22 cellular contexts compared by ENCODE assay signal in genomic region chr15:65392368-65392767, GRCh38. TPM values are rescaled to one million over a fixed set of nuclear protein-coding genes. Genes with fewer than 3 reads are reported as not detected.
DNase-seq lines count a peak whose midpoint lies in the region; ATAC-seq, FAIRE-seq and TF ChIP-seq lines count a peak whose summit lies in the region.
"Had no signal": no experiment of that assay in that cellular context is flagged by ENCODE, and none has a peak within 500 bp of the region (broad histone marks: within the 10 kb centered on the region; RNA-seq: fewer than 3 reads in every experiment).

No MANE protein-coding gene starts in this region.

- intact Hi-C loops in heart left ventricle (cut with DNase I), result loop anchor here in 1 of 10 donors (10.0 kb wide), 1 partner anchor 188 kb away; no protein-coding TSS in a partner anchor
- intact Hi-C loops in left ventricle myocardium superior (cut with micrococcal nuclease), result no loop called here

- ATAC-seq in heart left ventricle (peak; percentile 60 to 66 (median 63)), left ventricle myocardium superior (peak; percentile 77)
- ATAC-seq: GM23338, HCT116 had no signal

- peaks cover 0 to 24% (median 0%) of the 10 kb centered on the region in 12 donors for H3K4me1 ChIP-seq in heart left ventricle
- H3K4me1 ChIP-seq: BE2C had no signal

- no peaks in the 10 kb centered on the region for H3K36me3 ChIP-seq in bronchial epithelial cell (ENCODE audit: control insufficient read depth, insufficient read depth, low read length)
- H3K36me3 ChIP-seq in heart left ventricle, result no peaks in the 10 kb centered on the region
- H3K36me3 ChIP-seq: BE2C had no signal

- no peak overlapping the region for H3K4me3 ChIP-seq in bronchial epithelial cell (ENCODE audit: low read depth, low read length)
- H3K4me3 ChIP-seq in heart left ventricle, result no peak overlapping the region
- H3K4me3 ChIP-seq: GM23338 had no signal

- TF ChIP-seq CTCF in bronchial epithelial cell (IDR thresholded peaks at IDR 0.05; ENCODE audit: insufficient read depth, low read length, severe bottlenecking) (no peak), heart left ventricle (IDR thresholded peaks at IDR 0.05) (no peak)

- TF ChIP-seq POLR2A in heart left ventricle (IDR thresholded peaks at IDR 0.05), result no peak

- DNase-seq in bronchial epithelial cell (ENCODE audit: low read depth), result no peak
- DNase-seq in heart left ventricle, result peak in 1 of 5 donors; percentile 27
- peak; percentile 44 for DNase-seq in left ventricle myocardium superior
- no peak for DNase-seq in SW 1271 (lab: John Stamatoyannopoulos, UW)
- no peak for DNase-seq in activated CD4-positive, alpha-beta T cell treated with anti-CD3 and anti-CD28 coated beads for 48 hours
- DNase-seq in DMS153 (lab: John Stamatoyannopoulos, UW), result no peak
- DNase-seq: ACHN; BE2C; C1 segment of cervical spinal cord; CD4-positive, CD25-positive, alpha-beta regulatory T cell; CD8-positive, alpha-beta memory T cell; COR-L47; DMS 273 treated with DMSO at 0.1 percent for 48 hours; HFFc6 had no signal

- H3K27me3 ChIP-seq in bronchial epithelial cell (ENCODE audit: control insufficient read depth, insufficient read depth, low read length) (peaks cover 24% of the 10 kb centered on the region), heart left ventricle (peaks cover 7 to 33% (median 26%) of the 10 kb centered on the region in 9 donors)

- FAIRE-seq in bronchial epithelial cell (lab: Jason Lieb, UNC), result peak; percentile 32
- FAIRE-seq: A204.1, G401.6, GM12891, H54, HepG2 had no signal

- H3K9me3 ChIP-seq in heart left ventricle, result no peaks in the 10 kb centered on the region
- H3K9me3 ChIP-seq: BE2C had no signal

- WGBS in heart left ventricle, 4 donors, result 50 to 79% (median 66%) methylated on average over 2 of the region's 2 CpGs

- no peak overlapping the region for H3K27ac ChIP-seq in heart left ventricle

RNA-seq across cellular contexts. Expression of gene IGDCC3, which starts 14.6 kb away (rescaled TPM):
- total RNA-seq in bronchial epithelial cell, result not detected in 2 replicates
- total RNA-seq in heart left ventricle, result under 1 TPM in 3 of 9 donors, not detected in 6; 0.09 to 0.33 (median 0.22) TPM
- under 1 TPM in 1 of 2 donors, not detected in 1; 0.07 TPM for polyA plus RNA-seq in heart left ventricle
- total RNA-seq in left ventricle myocardium superior, result 0.10 TPM
- total RNA-seq: CD4-positive, CD25-positive, alpha-beta regulatory T cell; CD8-positive, alpha-beta memory T cell; HFFc6 had no signal
- polyA plus RNA-seq: CD4-positive, CD25-positive, alpha-beta regulatory T cell; CD8-positive, alpha-beta memory T cell; IgD-negative memory B cell had no signal

RNA-seq across cellular contexts. Expression of gene IGDCC4, which starts 30.4 kb away (rescaled TPM):
- total RNA-seq in bronchial epithelial cell (under 0.01 TPM in 2 replicates), heart left ventricle (1 to 10 TPM in 4 of 9 donors, under 1 TPM in 5; 0.25 to 2.7 (median 0.75) TPM), left ventricle myocardium superior (2.4 TPM)
- under 1 TPM; 0.22 to 0.80 TPM for polyA plus RNA-seq in heart left ventricle
- polyA plus RNA-seq: CD8-positive, alpha-beta memory T cell; IgD-negative memory B cell had no signal
